19 cellular contexts compared by ENCODE assay signal in genomic region chr2:17162721-17163120, GRCh38.
"Had no signal": no experiment of that assay in that cellular context is flagged by ENCODE, and none has a peak within 500 bp of the region (broad histone marks: within the 10 kb centered on the region; RNA-seq: fewer than 3 reads in every experiment).

No MANE protein-coding gene starts in this region.

- H3K27me3 ChIP-seq: breast epithelium, gastroesophageal sphincter, tibial artery had no signal

- H3K27ac ChIP-seq: breast epithelium, gastroesophageal sphincter, heart right ventricle, lower lobe of right lung, prostate gland, skin epidermis, tibial artery had no signal

- H3K4me3 Mint-ChIP-seq: activated CD4-positive, alpha-beta T cell treated with anti-CD3 and anti-CD28 coated beads, Interleukin-2, amount 10 ng/mL, durations not matched to agents 7 days and 5 days; activated T-helper 1 cell treated with anti-CD3 and anti-CD28 coated beads, Interleukin-12 subunit alpha, Interleukin-12 subunit beta, Interleukin-2, Interleukin-4 antibody, amounts not matched to agents 30 ng/mL and 10 ng/mL and 1 ng/mL, durations not matched to agents 14 hours and 24 hours and 36 hours; dendritic cell treated with granulocyte-macrophage colony-stimulating factor and Interleukin-4, amounts not matched to agents 40 ng/mL and 50 ng/mL, for 4 days; neural crest cell had no signal

- H3K36me3 ChIP-seq: breast epithelium, gastroesophageal sphincter, heart right ventricle, lower lobe of right lung, prostate gland, tibial artery had no signal

- H3K9me3 ChIP-seq: breast epithelium, gastroesophageal sphincter, heart right ventricle, lower lobe of right lung, prostate gland, tibial artery had no signal

- H3K27me3 Mint-ChIP-seq: activated CD4-positive, alpha-beta T cell treated with anti-CD3 and anti-CD28 coated beads, Interleukin-2, amount 10 ng/mL, durations not matched to agents 7 days and 5 days; dendritic cell treated with granulocyte-macrophage colony-stimulating factor and Interleukin-4, amounts not matched to agents 40 ng/mL and 50 ng/mL, for 4 days had no signal

- H3K27ac Mint-ChIP-seq: activated CD4-positive, alpha-beta T cell treated with anti-CD3 and anti-CD28 coated beads, Interleukin-2, amount 10 ng/mL, durations not matched to agents 7 days and 5 days; activated T-helper 1 cell treated with anti-CD3 and anti-CD28 coated beads, Interleukin-12 subunit alpha, Interleukin-12 subunit beta, Interleukin-2, Interleukin-4 antibody, amounts not matched to agents 30 ng/mL and 10 ng/mL and 1 ng/mL, durations not matched to agents 14 hours and 24 hours and 36 hours; dendritic cell treated with granulocyte-macrophage colony-stimulating factor and Interleukin-4, amounts not matched to agents 40 ng/mL and 50 ng/mL, for 4 days had no signal

- H3K9me3 Mint-ChIP-seq: activated CD4-positive, alpha-beta T cell treated with anti-CD3 and anti-CD28 coated beads, Interleukin-2, amount 10 ng/mL, durations not matched to agents 7 days and 5 days; activated T-helper 1 cell treated with anti-CD3 and anti-CD28 coated beads, Interleukin-12 subunit alpha, Interleukin-12 subunit beta, Interleukin-2, Interleukin-4 antibody, amounts not matched to agents 30 ng/mL and 10 ng/mL and 1 ng/mL, durations not matched to agents 14 hours and 24 hours and 36 hours; dendritic cell treated with granulocyte-macrophage colony-stimulating factor and Interleukin-4, amounts not matched to agents 40 ng/mL and 50 ng/mL, for 4 days; neural crest cell had no signal

- H3K4me3 ChIP-seq: breast epithelium, gastroesophageal sphincter, heart right ventricle, lower lobe of right lung, prostate gland, skin epidermis, tibial artery had no signal

- H3K4me1 ChIP-seq: breast epithelium, gastroesophageal sphincter, heart right ventricle, lower lobe of right lung, prostate gland, tibial artery had no signal

- H3K4me1 Mint-ChIP-seq: activated CD4-positive, alpha-beta T cell treated with anti-CD3 and anti-CD28 coated beads, Interleukin-2, amount 10 ng/mL, durations not matched to agents 7 days and 5 days; neural crest cell had no signal

- DNase-seq: activated CD4-positive, alpha-beta T cell treated with anti-CD3 and anti-CD28 coated beads, Interleukin-2, amount 10 ng/mL, durations not matched to agents 7 days and 5 days; activated naive CD4-positive, alpha-beta T cell treated with Interleukin-2 at 50 U/mL for 16 hours; aorta; cerebellar nuclear complex; effector memory CD4-positive, alpha-beta T cell; heart right ventricle; left colon; lower lobe of right lung; right cardiac atrium; stimulated activated CD4-positive, alpha-beta T cell treated with anti-CD3 and anti-CD28 coated beads, Interleukin-4, amount 100 ng/mL, for 24 hours; stimulated activated naive CD4-positive, alpha-beta T cell; tibial artery had no signal
